ENCODE assay signal across 19 cellular contexts in genomic region chr7:39386718-39387117, GRCh38.
"Had no signal": no experiment of that assay in that cellular context is flagged by ENCODE, and none has a peak within 500 bp of the region (broad histone marks: within the 10 kb centered on the region; RNA-seq: fewer than 3 reads in every experiment).

No MANE protein-coding gene starts in this region.

- H3K4me3 ChIP-seq: ascending aorta, dorsolateral prefrontal cortex, gastroesophageal sphincter, heart left ventricle, right lobe of liver, skin epidermis, thyroid gland had no signal

- H3K9me3 ChIP-seq: ascending aorta, gastroesophageal sphincter, heart left ventricle, right lobe of liver, thyroid gland had no signal

- H3K27me3 ChIP-seq: ascending aorta, right lobe of liver, thyroid gland had no signal

- H3K4me1 ChIP-seq: ascending aorta, gastroesophageal sphincter, heart left ventricle, right lobe of liver, thyroid gland had no signal

- DNase-seq: activated B cell treated with CpG ODN at 0.5 μM for 24 hours; activated CD4-positive, alpha-beta T cell treated with anti-CD3 and anti-CD28 coated beads for 36 hours; activated CD4-positive, alpha-beta T cell treated with anti-CD3 and anti-CD28 coated beads, Interleukin-2, amount 50 U/mL, for 4 hours; activated CD8-positive, alpha-beta memory T cell treated with anti-CD3 and anti-CD28 coated beads for 24 hours; activated CD8-positive, alpha-beta memory T cell treated with anti-CD3 and anti-CD28 coated beads, Interleukin-2, amount 50 U/mL, for 4 hours; activated T-cell treated with anti-CD3 and anti-CD28 coated beads, Interleukin-2, amount 50 U/mL, for 24 hours; dorsolateral prefrontal cortex; heart left ventricle; left colon; nephron progenitor cell; occipital lobe; right lobe of liver; stimulated activated CD4-positive, alpha-beta T cell treated with anti-CD3 and anti-CD28 coated beads, Interleukin-1b, Interleukin-23, amount 100 ng/mL, for 48 hours; substantia nigra; thyroid gland had no signal

- H3K27ac ChIP-seq: ascending aorta, dorsolateral prefrontal cortex, epithelial cell of prostate, gastroesophageal sphincter, heart left ventricle, right lobe of liver, skin epidermis, thyroid gland had no signal

- H3K36me3 ChIP-seq: ascending aorta, gastroesophageal sphincter, heart left ventricle, right lobe of liver, thyroid gland had no signal
